Comparison of ENCODE assay signal across 11 cellular contexts in the genomic region with DNA sequence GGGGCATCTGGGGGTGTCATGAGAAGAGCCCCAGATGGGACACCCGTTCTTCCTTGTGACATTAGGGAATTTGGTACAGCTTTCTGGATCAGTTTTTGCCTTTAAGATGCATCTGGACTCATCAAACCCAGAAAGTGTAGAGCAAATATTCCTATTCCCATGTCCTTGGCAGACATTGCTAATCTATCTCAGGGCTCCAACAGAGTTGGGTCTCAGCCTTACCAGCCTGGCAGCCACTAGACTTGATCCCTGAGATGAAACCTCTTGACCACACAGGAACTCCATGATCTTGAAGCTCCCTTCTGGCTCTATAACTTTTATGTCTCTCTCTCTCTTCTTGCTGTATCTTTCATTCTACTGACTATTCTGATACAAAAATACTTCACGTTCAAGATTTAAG. TPM values are rescaled to one million over a fixed set of nuclear protein-coding genes. Genes with fewer than 3 reads are reported as not detected.
DNase-seq lines count a peak whose midpoint lies in the region; ATAC-seq and TF ChIP-seq lines count a peak whose summit lies in the region.
"Had no signal": no experiment of that assay in that cellular context is flagged by ENCODE, and none has a peak within 500 bp of the region (broad histone marks: within the 10 kb centered on the region; RNA-seq: fewer than 3 reads in every experiment).

No MANE protein-coding gene starts in this region.

- H3K36me3 Mint-ChIP-seq in progenitor cell of endocrine pancreas (ENCODE audit: insufficient read depth): peaks cover 1% of the 10 kb centered on the region
- H3K36me3 Mint-ChIP-seq: activated CD8-positive, alpha-beta memory T cell treated with anti-CD3 and anti-CD28 coated beads, Interleukin-2, amount 10 ng/mL, durations not matched to agents 7 days and 5 days had no signal

- CTCF ChIA-PET in PC-3 (lab: Charles Lee): interaction anchor here (0.8 to 2.2 kb wide), 4 partner anchors 10 to 104 kb away, joined by 3 to 6 read pairs (median 3); a partner anchor contains a TSS

- H3K27ac Mint-ChIP-seq in progenitor cell of endocrine pancreas: no peak overlapping the region
- H3K27ac Mint-ChIP-seq: activated CD8-positive, alpha-beta memory T cell treated with anti-CD3 and anti-CD28 coated beads, Interleukin-2, amount 10 ng/mL, durations not matched to agents 7 days and 5 days had no signal

- no peaks in the 10 kb centered on the region for H3K27me3 ChIP-seq in PC-3 (ENCODE audit: low read length)
- no peaks in the 10 kb centered on the region for H3K27me3 ChIP-seq in lung (ENCODE audit: control insufficient read depth, insufficient read depth)

- H3K4me3 ChIP-seq in PC-3 (ENCODE audit: low read length) (0 out of 2 replicates have a peak overlapping the region, but pooled peaks have one; percentile 55), choroid plexus epithelial cell (ENCODE audit: low read depth, low read length) (no peak overlapping the region), lung (no peak overlapping the region)

- no peak for DNase-seq in PC-3
- peak; percentile 38 for DNase-seq in choroid plexus epithelial cell (ENCODE audit: low read depth)
- no peak for DNase-seq in lung (ENCODE audit: low spot score)
- DNase-seq in G401 (ENCODE audit: low spot score): no peak
- DNase-seq in progenitor cell of endocrine pancreas (ENCODE audit: low spot score, unreplicated experiment): no peak
- DNase-seq in activated CD4-positive, CD25-positive, alpha-beta regulatory T cell treated with anti-CD3 and anti-CD28 coated beads, Interleukin-2, amount 50 U/mL, for 72 hours: no peak
- DNase-seq: activated CD8-positive, alpha-beta memory T cell treated with anti-CD3 and anti-CD28 coated beads, Interleukin-2, amount 10 ng/mL, durations not matched to agents 7 days and 5 days; KBM-7; NCI-H2029 treated with DMSO at 0.1 percent for 48 hours had no signal

- H3K9me3 ChIP-seq in PC-3 (ENCODE audit: low read length) (no peaks in the 10 kb centered on the region), lung (ENCODE audit: control insufficient read depth in 2 of 2, insufficient read depth in 1 of 2, low read length in 1 of 2) (no peaks in the 10 kb centered on the region)

- H3K79me2 ChIP-seq in PC-3 (ENCODE audit: low read length): peaks cover 41% of the 10 kb centered on the region

- no peak for TF ChIP-seq CTCF in PC-3 (conservative IDR thresholded peaks at IDR 0.05; ENCODE audit: low read depth, low read length)
- TF ChIP-seq CTCF in choroid plexus epithelial cell (conservative IDR thresholded peaks at IDR 0.05; ENCODE audit: low read depth, low read length): no peak
- no peak for TF ChIP-seq CTCF in lung (IDR thresholded peaks at IDR 0.05; ENCODE audit: control extremely low read depth, extremely low read depth)
- no peak for TF ChIP-seq CTCF in progenitor cell of endocrine pancreas (IDR thresholded peaks at IDR 0.05; ENCODE audit: unreplicated experiment)

- H4K20me1 ChIP-seq in PC-3 (ENCODE audit: low read length): no peaks in the 10 kb centered on the region

- H3K27ac ChIP-seq in PC-3 (ENCODE audit: low read length) (peak overlapping the region; percentile 99), lung (ENCODE audit: low read depth in 1 of 2, low read length in 1 of 2) (peak overlapping the region; percentile 93 to 94), temporal lobe (ENCODE audit: low read depth, low read length) (peak overlapping the region; percentile 70)

- H3K36me3 ChIP-seq in PC-3 (ENCODE audit: low read depth, low read length) (no peaks in the 10 kb centered on the region), lung (ENCODE audit: control insufficient read depth in 2 of 2, insufficient read depth in 2 of 2, low read length in 2 of 2) (no peaks in the 10 kb centered on the region)

- no peaks in the 10 kb centered on the region for H3K9me3 Mint-ChIP-seq in progenitor cell of endocrine pancreas (ENCODE audit: low read depth)

- H3K9ac ChIP-seq in PC-3 (ENCODE audit: low read length): peak overlapping the region; percentile 91

- no peaks in the 10 kb centered on the region for H3K9me2 ChIP-seq in PC-3 (replicated peaks; ENCODE audit: low read length)

- H3F3A ChIP-seq in PC-3 (ENCODE audit: low read length, unreplicated experiment): peaks cover 4% of the 10 kb centered on the region

- BruUV-seq in PC-3 (replicated peaks; lab: Mats Ljungman, UMichigan): TSS peak; percentile 81

- peak overlapping the region; percentile 83 for H3K4me2 ChIP-seq in PC-3 (ENCODE audit: low read length)

- H3K27me3 Mint-ChIP-seq in progenitor cell of endocrine pancreas: no peaks in the 10 kb centered on the region
- H3K27me3 Mint-ChIP-seq: activated CD8-positive, alpha-beta memory T cell treated with anti-CD3 and anti-CD28 coated beads, Interleukin-2, amount 10 ng/mL, durations not matched to agents 7 days and 5 days had no signal

- H3K4me3 Mint-ChIP-seq in progenitor cell of endocrine pancreas (ENCODE audit: low read depth): no peak overlapping the region
- H3K4me3 Mint-ChIP-seq: activated CD8-positive, alpha-beta memory T cell treated with anti-CD3 and anti-CD28 coated beads, Interleukin-2, amount 10 ng/mL, durations not matched to agents 7 days and 5 days had no signal

- H2AFZ ChIP-seq in PC-3 (ENCODE audit: low read length): no peak overlapping the region

- intact Hi-C loops in PC-3 (cut with micrococcal nuclease): loop anchor here (1.0 to 2.0 kb wide), 2 partner anchors 35 to 156 kb away; no protein-coding TSS in a partner anchor

- H3K4me1 Mint-ChIP-seq in progenitor cell of endocrine pancreas (ENCODE audit: low read depth): peaks cover 3% of the 10 kb centered on the region

- WGBS in lung, 2 donors: 64 to 78% methylated on average over 2 of the region's 2 CpGs

- H3K4me1 ChIP-seq in PC-3 (ENCODE audit: insufficient read depth, low read length) (peaks cover 48% of the 10 kb centered on the region), lung (ENCODE audit: control insufficient read depth in 2 of 2, insufficient read depth in 2 of 2, low read length in 2 of 2) (peaks cover 49 to 57% of the 10 kb centered on the region in 2 donors)

- no peak for ATAC-seq in PC-3
- ATAC-seq in lung (ENCODE audit: insufficient read depth, low FRiP score): no peak
- ATAC-seq in HG02973 (IDR thresholded peaks at IDR 0.05; ENCODE audit: unreplicated experiment): no peak
- ATAC-seq: activated CD8-positive, alpha-beta memory T cell treated with anti-CD3 and anti-CD28 coated beads, Interleukin-2, amount 10 ng/mL, durations not matched to agents 7 days and 5 days had no signal

- in situ Hi-C loops in G401 (cut with HindIII; ENCODE audit: low sequenced_read_pairs): no loop called here

- POLR2A ChIA-PET in PC-3 (lab: Charles Lee; ENCODE audit: unreplicated experiment): interaction anchor here (0.6 kb wide), 1 partner anchor 71 kb away, joined by 3 read pairs; no protein-coding TSS in a partner anchor

RNA-seq across cellular contexts. Expression of a gene that starts 35.7 kb away (rescaled TPM):
- total RNA-seq in PC-3 (2014; rRNA removed): 124 and 148 TPM in 2 replicates
- total RNA-seq in lung: 100 to 1,000 TPM in 1 of 2 donors, 10 to 100 TPM in 1; 62.2 to 215 TPM
- polyA plus RNA-seq in lung: 100 to 1,000 TPM; 122 to 204 TPM
- total RNA-seq in temporal lobe: 31.2 TPM
- 21.3 and 28.7 TPM in 2 replicates for total RNA-seq in G401 (2014; rRNA removed; shearing (Covaris generic))
- total RNA-seq in progenitor cell of endocrine pancreas: 150 and 158 TPM in 2 replicates
